6 cellular contexts compared by ENCODE assay signal in the genomic region with DNA sequence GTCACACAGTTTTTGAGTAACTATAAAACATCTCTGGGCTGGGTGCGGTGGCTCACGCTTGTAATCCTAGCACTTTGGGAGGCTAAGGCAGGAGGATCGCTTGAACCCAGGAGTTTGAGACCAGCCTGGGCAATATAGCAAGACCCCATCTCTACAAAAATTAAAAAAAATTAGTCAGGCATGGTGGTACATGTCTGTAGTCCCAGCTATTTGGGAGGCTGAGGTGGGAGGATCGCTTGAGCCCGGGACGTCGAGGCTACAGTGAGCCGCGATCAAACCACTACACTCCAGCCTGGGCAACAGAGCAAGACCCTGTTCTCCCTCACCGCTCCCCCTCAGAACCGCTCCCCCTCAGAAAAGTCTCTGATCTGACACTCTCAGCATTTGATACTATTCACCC. TPM values are rescaled to one million over a fixed set of nuclear protein-coding genes. Genes with fewer than 3 reads are reported as not detected.
DNase-seq lines count a peak whose midpoint lies in the region; ATAC-seq, FAIRE-seq and TF ChIP-seq lines count a peak whose summit lies in the region.
"Not testable (repeated sequence)": the region's sequence is repeated elsewhere in the genome, so short reads cannot be mapped to it uniquely, and the experiment has no call there.

No MANE protein-coding gene starts in this region.

- H3K27ac Mint-ChIP-seq in CD8-positive, alpha-beta memory T cell, result peak overlapping the region; percentile 29 to 99 (median 95)
- H3K27ac Mint-ChIP-seq in naive B cell, result peak overlapping the region in 4 of 6 donors; percentile 29 to 80 (median 41)
- H3K27ac Mint-ChIP-seq in stimulated activated effector memory CD8-positive, alpha-beta T cell treated with anti-CD3 and anti-CD28 coated beads, Interleukin-12 subunit alpha, Interleukin-12 subunit beta, amount 100 ng/mL, for 72 hours, result peak overlapping the region; percentile 63

- H3K27me3 ChIP-seq in CD8-positive, alpha-beta memory T cell (ENCODE audit: insufficient read depth, low read length, poor library complexity, severe bottlenecking); KMS-11 (ENCODE audit: insufficient read depth, low read depth): not testable (repeated sequence)
- peaks cover 33 to 61% of the 10 kb centered on the region in 2 experiments for H3K27me3 ChIP-seq in K562 (ENCODE audit: control insufficient read depth in 2 of 2, insufficient read depth in 2 of 2, low read length in 2 of 2)
- peaks cover 0 to 11% (median 6%) of the 10 kb centered on the region in 4 experiments; a peak in 4 of 7 replicates for H3K27me3 ChIP-seq in H1 (replicated peaks in 1 of 4; ENCODE audit: control insufficient read depth in 3 of 4, extremely low read depth in 1 of 4, insufficient read depth in 3 of 4, low read length in 3 of 4)

- peaks cover 38% of the 10 kb centered on the region for H3K4me1 ChIP-seq in CD8-positive, alpha-beta memory T cell (ENCODE audit: insufficient read depth, low read length)
- H3K4me1 ChIP-seq in KMS-11 (ENCODE audit: low read depth, poor library complexity, severe bottlenecking) (peaks cover 59% of the 10 kb centered on the region), H1 (replicated peaks in 1 of 4; ENCODE audit: control insufficient read depth in 3 of 4, insufficient read depth in 4 of 4, low read length in 3 of 4) (peaks cover 0 to 22% (median 12%) of the 10 kb centered on the region in 4 experiments; a peak in 6 of 7 replicates)
- not testable (repeated sequence) for H3K4me1 ChIP-seq in K562 (replicated peaks in 1 of 2; ENCODE audit: control insufficient read depth in 2 of 2, insufficient read depth in 2 of 2, low read length in 2 of 2)

- TF ChIP-seq CTCF in KMS-11 (conservative IDR thresholded peaks at IDR 0.05; ENCODE audit: low read depth, low read length); K562 (IDR thresholded peaks at IDR 0.05 in 2 of 3, conservative IDR thresholded peaks at IDR 0.05 in 1 of 3; ENCODE audit: insufficient read depth in 2 of 3, low read depth in 1 of 3, low read length in 3 of 3); H1 (IDR thresholded peaks at IDR 0.05; ENCODE audit: control extremely low read depth in 1 of 3, insufficient read depth in 1 of 3, low read depth in 1 of 3, low read length in 3 of 3): not testable (repeated sequence)

- H3K9ac ChIP-seq in KMS-11; K562 (ENCODE audit: insufficient read depth in 1 of 2, low read depth in 2 of 2, low read length in 2 of 2); H1 (replicated peaks in 1 of 4; ENCODE audit: extremely low read depth in 1 of 4, low read depth in 3 of 4, low read length in 3 of 4): not testable (repeated sequence)

- H2AK5ac ChIP-seq in H1 (ENCODE audit: low read depth, low read length), result not testable (repeated sequence)

- H2BK15ac ChIP-seq in H1 (ENCODE audit: low read length), result not testable (repeated sequence)

- H2BK5ac ChIP-seq in H1 (ENCODE audit: low read depth, low read length), result not testable (repeated sequence)

- H3K4me2 ChIP-seq in KMS-11; K562 (ENCODE audit: insufficient read depth, low read length); H1 (ENCODE audit: insufficient read depth in 1 of 2, low read depth in 2 of 2, low read length in 2 of 2): not testable (repeated sequence)

- ATAC-seq in K562; naive B cell (ENCODE audit: low read depth in 2 of 2); stimulated activated effector memory CD8-positive, alpha-beta T cell treated with anti-CD3 and anti-CD28 coated beads, Interleukin-12 subunit alpha, Interleukin-12 subunit beta, amount 100 ng/mL, for 72 hours: not testable (repeated sequence)

- not testable (repeated sequence) for H3K23me2 ChIP-seq in H1 (ENCODE audit: low read depth, low read length)

- not testable (repeated sequence) for H2BK20ac ChIP-seq in H1 (ENCODE audit: low read length)

- H3K36me3 Mint-ChIP-seq in CD8-positive, alpha-beta memory T cell; naive B cell; stimulated activated effector memory CD8-positive, alpha-beta T cell treated with anti-CD3 and anti-CD28 coated beads, Interleukin-12 subunit alpha, Interleukin-12 subunit beta, amount 100 ng/mL, for 72 hours: not testable (repeated sequence)

- POLR2A ChIA-PET in CD8-positive, alpha-beta memory T cell (lab: Charles Lee), result not testable (repeated sequence)
- POLR2A ChIA-PET in K562 (lab: Yijun Ruan, JAX) (interaction anchor here (0.7 to 1.4 kb wide), 2 partner anchors 16 to 106 kb away, joined by 3 read pairs; no protein-coding TSS in a partner anchor), H1 (lab: Charles Lee; ENCODE audit: partially characterized antibody) (interaction anchor here (1.0 to 2.5 kb wide), 3 partner anchors 20 to 28 kb away, joined by 5 to 10 read pairs (median 8); partner anchors contain the start of gene BLACAT1)

- BruUV-seq in K562 (replicated peaks; lab: Mats Ljungman, UMichigan), result not testable (repeated sequence)

- H3K9me3 Mint-ChIP-seq in CD8-positive, alpha-beta memory T cell; naive B cell; stimulated activated effector memory CD8-positive, alpha-beta T cell treated with anti-CD3 and anti-CD28 coated beads, Interleukin-12 subunit alpha, Interleukin-12 subunit beta, amount 100 ng/mL, for 72 hours: not testable (repeated sequence)

- not testable (repeated sequence) for H3K27ac ChIP-seq in CD8-positive, alpha-beta memory T cell (ENCODE audit: low read depth, low read length); K562 (ENCODE audit: extremely low read depth, low read depth, low read length); H1 (ENCODE audit: low read depth, low read length)
- peak overlapping the region; percentile 84; the same call in 1 of the 2 replicates for H3K27ac ChIP-seq in KMS-11

- H2AFZ ChIP-seq in KMS-11 (ENCODE audit: low read depth); K562 (ENCODE audit: low read depth, low read length); H1 (ENCODE audit: low read length): not testable (repeated sequence)

- H4K5ac ChIP-seq in H1 (ENCODE audit: insufficient read length, low read depth, low read length), result not testable (repeated sequence)

- intact Hi-C loops in K562 (cut with micrococcal nuclease), result not testable (repeated sequence)

- H3K27me3 Mint-ChIP-seq in CD8-positive, alpha-beta memory T cell, result not testable (repeated sequence)
- H3K27me3 Mint-ChIP-seq in naive B cell, result peaks cover 35 to 68% (median 45%) of the 10 kb centered on the region in 3 donors

- in situ Hi-C loops in K562 (cut with MboI), result loop anchor here (10.0 kb wide), 1 partner anchor 128 kb away; the partner anchor contains the start of gene KLHDC8A

- not testable (repeated sequence) for H3K79me2 ChIP-seq in KMS-11 (ENCODE audit: insufficient read depth, low read depth); K562 (ENCODE audit: control insufficient read depth, insufficient read depth, low read length); H1 (ENCODE audit: control insufficient read depth in 1 of 2, insufficient read depth in 2 of 2, low read length in 2 of 2)

- H2BK120ac ChIP-seq in H1 (replicated peaks; ENCODE audit: low read depth, low read length), result not testable (repeated sequence)

- not testable (repeated sequence) for H3K36me3 ChIP-seq in CD8-positive, alpha-beta memory T cell (ENCODE audit: insufficient read depth, low read length); KMS-11 (ENCODE audit: insufficient read depth); K562 (ENCODE audit: control insufficient read depth, insufficient read depth, low read length); H1 (ENCODE audit: control insufficient read depth in 2 of 4, insufficient read depth in 4 of 4, low read length in 3 of 4)

- peaks cover 65 to 74% (median 65%) of the 10 kb centered on the region in 3 donors for H3K4me1 Mint-ChIP-seq in CD8-positive, alpha-beta memory T cell
- H3K4me1 Mint-ChIP-seq in naive B cell, result peaks cover 37 to 54% (median 47%) of the 10 kb centered on the region in 3 donors
- H3K4me1 Mint-ChIP-seq in stimulated activated effector memory CD8-positive, alpha-beta T cell treated with anti-CD3 and anti-CD28 coated beads, Interleukin-12 subunit alpha, Interleukin-12 subunit beta, amount 100 ng/mL, for 72 hours, result peaks cover 70% of the 10 kb centered on the region

- not testable (repeated sequence) for TF ChIP-seq POLR2A in K562 (conservative IDR thresholded peaks at IDR 0.05); H1 (IDR thresholded peaks at IDR 0.05; ENCODE audit: control extremely low read depth in 1 of 2, low read depth in 2 of 2, low read length in 2 of 2)

- not testable (repeated sequence) for H3K23ac ChIP-seq in H1 (ENCODE audit: insufficient read length)

- not testable (repeated sequence) for TF ChIP-seq RAD21 in K562 (CRISPR knock-in tag; conservative IDR thresholded peaks at IDR 0.05 in 1 of 2, IDR thresholded peaks at IDR 0.05 in 1 of 2); H1 (IDR thresholded peaks at IDR 0.05 in 1 of 2, conservative IDR thresholded peaks at IDR 0.05 in 1 of 2; ENCODE audit: low read depth in 2 of 2, low read length in 2 of 2)

- not testable (repeated sequence) for TF ChIP-seq EP300 in K562 (IDR thresholded peaks at IDR 0.05; ENCODE audit: low read length); H1 (IDR thresholded peaks at IDR 0.05; ENCODE audit: borderline replicate concordance in 1 of 2, low read depth in 2 of 2, low read length in 2 of 2)

- CTCF ChIA-PET in CD8-positive, alpha-beta memory T cell (lab: Charles Lee), result interaction anchor here (1.5 to 9.0 kb wide), 6 partner anchors 22 to 158 kb away, joined by 3 to 146 read pairs (median 8); partner anchors contain the start of gene BLACAT1
- CTCF ChIA-PET in K562 (lab: Yijun Ruan, JAX; ENCODE audit: low intra/inter-chr PET ratio), result interaction anchor here (3.8 kb wide), 1 partner anchor 86 kb away, joined by 36 read pairs; no protein-coding TSS in a partner anchor
- CTCF ChIA-PET in H1 (lab: Charles Lee; ENCODE audit: partially characterized antibody), result interaction anchor here (0.6 to 36.9 kb wide), 12 partner anchors 9 to 1325 kb away, joined by 3 to 1626 read pairs (median 6); partner anchors contain the start of genes BLACAT1, CDK18 and LEMD1

- not testable (repeated sequence) for DNase-seq in CD8-positive, alpha-beta memory T cell; K562 (ENCODE audit: extremely low read depth in 1 of 4, low spot score in 3 of 4); H1 (ENCODE audit: low read depth in 1 of 2, low spot score in 2 of 2); naive B cell; stimulated activated effector memory CD8-positive, alpha-beta T cell treated with anti-CD3 and anti-CD28 coated beads, Interleukin-12 subunit alpha, Interleukin-12 subunit beta, amount 100 ng/mL, for 72 hours (ENCODE audit: low spot score in 2 of 2)

- not testable (repeated sequence) for H3K9me1 ChIP-seq in K562 (ENCODE audit: control insufficient read depth, insufficient read depth, low read length)

- not testable (repeated sequence) for H3K79me1 ChIP-seq in H1 (ENCODE audit: low read depth, low read length)

- H3K4me3 Mint-ChIP-seq in CD8-positive, alpha-beta memory T cell, result peak overlapping the region in 6 of 7 donors; percentile 6 to 84 (median 28)
- not testable (repeated sequence) for H3K4me3 Mint-ChIP-seq in naive B cell
- H3K4me3 Mint-ChIP-seq in stimulated activated effector memory CD8-positive, alpha-beta T cell treated with anti-CD3 and anti-CD28 coated beads, Interleukin-12 subunit alpha, Interleukin-12 subunit beta, amount 100 ng/mL, for 72 hours, result peak overlapping the region; percentile 61

- H4K20me1 ChIP-seq in KMS-11 (ENCODE audit: insufficient read depth); H1 (replicated peaks in 1 of 2; ENCODE audit: control insufficient read depth in 1 of 2, insufficient read depth in 2 of 2, low read length in 2 of 2): not testable (repeated sequence)
- peaks cover 35% of the 10 kb centered on the region for H4K20me1 ChIP-seq in K562 (replicated peaks; ENCODE audit: control insufficient read depth, insufficient read depth, low read length)

- FAIRE-seq in K562 (lab: Jason Lieb, UNC); H1 (lab: Jason Lieb, UNC): not testable (repeated sequence)

- H4K91ac ChIP-seq in H1 (replicated peaks; ENCODE audit: insufficient read length, low read length), result not testable (repeated sequence)

- H3K9me3 ChIP-seq in CD8-positive, alpha-beta memory T cell (ENCODE audit: low read length); K562 (replicated peaks; ENCODE audit: control insufficient read depth, insufficient read depth, low read depth, low read length); H1 (ENCODE audit: insufficient read depth in 2 of 2, low read depth in 1 of 2, low read length in 1 of 2): not testable (repeated sequence)

- H4K8ac ChIP-seq in H1 (ENCODE audit: extremely low read depth, insufficient read depth, low read length), result not testable (repeated sequence)

- H2BK12ac ChIP-seq in H1 (ENCODE audit: low read depth, low read length), result not testable (repeated sequence)

- H3K56ac ChIP-seq in H1 (replicated peaks; ENCODE audit: insufficient read length, low read depth, low read length), result not testable (repeated sequence)

- not testable (repeated sequence) for H3K4ac ChIP-seq in H1 (replicated peaks; ENCODE audit: insufficient read length, low read depth, low read length)

- not testable (repeated sequence) for H3K4me3 ChIP-seq in CD8-positive, alpha-beta memory T cell (ENCODE audit: low read length); KMS-11 (IDR thresholded peaks at IDR 0.05; ENCODE audit: insufficient read depth, low read depth, low read length); K562; H1 (ENCODE audit: extremely low read depth in 1 of 4, insufficient read depth in 2 of 4, low read depth in 3 of 4, low read length in 4 of 4)

- H3K18ac ChIP-seq in H1 (ENCODE audit: extremely low read depth, low read length), result not testable (repeated sequence)

- not testable (repeated sequence) for H3K14ac ChIP-seq in H1 (ENCODE audit: insufficient read length)

- WGBS in K562 (ENCODE audit: insufficient coverage, low coverage, missing lambda C conversion rate), result 2% methylated on average over 11 of the region's 11 CpGs
- 93% methylated on average over 11 of the region's 11 CpGs; no CpG with 5 or more reads in 1 of the 2 experiments for WGBS in H1 (ENCODE audit: extremely low coverage in 1 of 2, insufficient coverage in 1 of 2, insufficient read length in 1 of 2, insufficient replicate concordance in 2 of 2, low coverage in 1 of 2, low lambda C conversion rate in 2 of 2, missing lambda C conversion rate in 1 of 2), 2 experiments

RNA-seq across cellular contexts. Expression of gene CDK18, which starts 21.9 kb away (rescaled TPM):
- 1 to 10 TPM; 1.4 to 1.6 TPM for total RNA-seq in CD8-positive, alpha-beta memory T cell
- 0.43 TPM for polyA plus RNA-seq in CD8-positive, alpha-beta memory T cell
- total RNA-seq in K562 (2011; cell fraction: chromatin; rRNA removed; ENCODE audit: low replicate concordance), result 0.63 and 3.1 TPM in 2 replicates
- 0.92 and 1.2 TPM in 2 replicates for total RNA-seq in K562 (2011; cell fraction: nucleolus; rRNA removed)
- 1.0 and 1.7 TPM in 2 replicates for total RNA-seq in K562 (2011; cell fraction: nucleoplasm; rRNA removed)
- total RNA-seq in K562 (2014; rRNA removed) (0.05 TPM in 1 of 2 replicates, not detected in the other), K562 (2014; rRNA removed; fragmentation: Illumina TruSeq; extraction: Trizol) (0.07 TPM in 1 of 2 replicates, not detected in the other), K562 (2015; rRNA removed; fragmentation: Illumina TruSeq; extraction: Trizol) (0.23 and 0.69 TPM in 2 replicates), K562 (2021) (0.34 and 0.44 TPM in 2 replicates)
- polyA plus RNA-seq in K562 (2011; rRNA removed) (0.17 and 0.20 TPM in 2 replicates), K562 (2014; fragmentation: Illumina TruSeq; extraction: Trizol) (0.51 and 0.61 TPM in 2 replicates), K562 (2014; fragmentation: Nextera tagmentation; extraction: Ambion mirVana) (not detected), K562 (2014; rRNA removed) (0.08 and 0.19 TPM in 2 replicates), H1 (2011; rRNA removed) (31.2 and 50.3 TPM in 2 replicates), naive B cell (ENCODE audit: low read depth in 6 of 6) (1 to 10 TPM in 1 of 6 donors, under 1 TPM in 3, not detected in 2; 0.40 to 1.4 (median 0.50) TPM)
- polyA plus RNA-seq in K562 (2011; cell fraction: cytosol; rRNA removed), result 0.06 and 0.25 TPM in 2 replicates
- polyA plus RNA-seq in K562 (2011; cell fraction: nucleus; rRNA removed), result 0.51 and 1.9 TPM in 2 replicates
- 0.46 and 1.4 TPM in 2 replicates for polyA plus RNA-seq in K562 (2012)
- 0.18 and 0.28 TPM in 2 replicates for polyA minus RNA-seq in K562 (2011; rRNA and poly(A)+ RNA removed)
- not detected in 2 replicates for polyA minus RNA-seq in K562 (2011; cell fraction: cytosol; rRNA and poly(A)+ RNA removed)
- 0.56 and 1.6 TPM in 2 replicates for polyA minus RNA-seq in K562 (2011; cell fraction: nucleus; rRNA and poly(A)+ RNA removed)
- total RNA-seq in H1 (2021; fragmentation: NEBNext Ultra II Directional; extraction: Animal tissue kit (Norgen Biotek cat#: 25700)), result 40.9 and 44.0 TPM in 2 replicates
- 19.7 TPM for polyA plus RNA-seq in H1 (2011; cell fraction: cytosol; rRNA removed)
- 102 TPM for polyA plus RNA-seq in H1 (2011; cell fraction: nucleus; rRNA removed)
- polyA plus RNA-seq in H1 (2012, experiment 1 of 2), result 35.9 to 57.1 TPM (median 46.6 TPM) in 4 replicates
- polyA plus RNA-seq in H1 (2012, experiment 2 of 2), result 29.8 TPM
- polyA plus RNA-seq in H1 (2013, experiment 1 of 2), result 31.5 TPM
- 31.7 TPM for polyA plus RNA-seq in H1 (2013, experiment 2 of 2)
- polyA minus RNA-seq in H1 (2011; rRNA and poly(A)+ RNA removed), result 37.0 and 48.0 TPM in 2 replicates
- polyA minus RNA-seq in H1 (2011; cell fraction: cytosol; rRNA and poly(A)+ RNA removed), result 25.8 TPM
- polyA minus RNA-seq in H1 (2011; cell fraction: nucleus; rRNA and poly(A)+ RNA removed), result 61.8 TPM

RNA-seq across cellular contexts. Expression of gene BLACAT1, which starts 26.7 kb away (rescaled TPM):
- total RNA-seq in CD8-positive, alpha-beta memory T cell, result under 1 TPM in 1 of 2 experiments, not detected in 1; 0.09 TPM
- not detected for polyA plus RNA-seq in CD8-positive, alpha-beta memory T cell
- 5.4 and 17.4 TPM in 2 replicates for total RNA-seq in K562 (2011; cell fraction: chromatin; rRNA removed; ENCODE audit: low replicate concordance)
- 5.8 and 9.7 TPM in 2 replicates for total RNA-seq in K562 (2011; cell fraction: nucleolus; rRNA removed)
- 7.8 and 9.5 TPM in 2 replicates for total RNA-seq in K562 (2011; cell fraction: nucleoplasm; rRNA removed)
- 0.37 and 0.73 TPM in 2 replicates for total RNA-seq in K562 (2014; rRNA removed)
- total RNA-seq in K562 (2014; rRNA removed; fragmentation: Illumina TruSeq; extraction: Trizol), result 0.73 and 1.1 TPM in 2 replicates
- 0.45 and 0.47 TPM in 2 replicates for total RNA-seq in K562 (2015; rRNA removed; fragmentation: Illumina TruSeq; extraction: Trizol)
- 0.83 and 1.0 TPM in 2 replicates for total RNA-seq in K562 (2021)
- polyA plus RNA-seq in K562 (2011; rRNA removed), result 3.4 and 5.9 TPM in 2 replicates
- polyA plus RNA-seq in K562 (2011; cell fraction: cytosol; rRNA removed), result 2.6 and 3.6 TPM in 2 replicates
- polyA plus RNA-seq in K562 (2011; cell fraction: nucleus; rRNA removed), result 7.5 and 19.7 TPM in 2 replicates
- 1.2 and 3.3 TPM in 2 replicates for polyA plus RNA-seq in K562 (2012)
- polyA plus RNA-seq in K562 (2014; fragmentation: Illumina TruSeq; extraction: Trizol), result 1.2 and 1.6 TPM in 2 replicates
- under 1 TPM; 0.10 to 0.17 TPM for polyA plus RNA-seq in K562 (2014; fragmentation: Nextera tagmentation; extraction: Ambion mirVana)
- polyA plus RNA-seq in K562 (2014; rRNA removed), result 0.84 and 1.3 TPM in 2 replicates
- polyA minus RNA-seq in K562 (2011; rRNA and poly(A)+ RNA removed), result 3.0 and 5.2 TPM in 2 replicates
- 0.55 and 1.3 TPM in 2 replicates for polyA minus RNA-seq in K562 (2011; cell fraction: cytosol; rRNA and poly(A)+ RNA removed)
- polyA minus RNA-seq in K562 (2011; cell fraction: nucleus; rRNA and poly(A)+ RNA removed), result 3.4 and 4.8 TPM in 2 replicates
- 3.5 and 3.8 TPM in 2 replicates for total RNA-seq in H1 (2021; fragmentation: NEBNext Ultra II Directional; extraction: Animal tissue kit (Norgen Biotek cat#: 25700))
- 6.3 and 10.5 TPM in 2 replicates for polyA plus RNA-seq in H1 (2011; rRNA removed)
- 7.2 TPM for polyA plus RNA-seq in H1 (2011; cell fraction: cytosol; rRNA removed)
- polyA plus RNA-seq in H1 (2011; cell fraction: nucleus; rRNA removed), result 18.7 TPM
- 6.7 to 8.3 TPM (median 7.4 TPM) in 4 replicates for polyA plus RNA-seq in H1 (2012, experiment 1 of 2)
- 5.7 TPM for polyA plus RNA-seq in H1 (2012, experiment 2 of 2)
- 3.9 TPM for polyA plus RNA-seq in H1 (2013, experiment 1 of 2)
- polyA plus RNA-seq in H1 (2013, experiment 2 of 2), result 3.9 TPM
- polyA minus RNA-seq in H1 (2011; rRNA and poly(A)+ RNA removed), result 13.1 and 19.7 TPM in 2 replicates
- polyA minus RNA-seq in H1 (2011; cell fraction: cytosol; rRNA and poly(A)+ RNA removed), result 4.6 TPM
- polyA minus RNA-seq in H1 (2011; cell fraction: nucleus; rRNA and poly(A)+ RNA removed), result 11.3 TPM
- not detected for polyA plus RNA-seq in naive B cell (ENCODE audit: low read depth in 6 of 6)

Comparison
In these comparisons a context has a peak if more than half of its experiments do, and no peak if none do; other contexts are left out.
1. H3K27ac Mint-ChIP-seq: peak in every context shown above with its lines; median percentile 95 in CD8-positive, alpha-beta memory T cell; 63 in stimulated activated effector memory CD8-positive, alpha-beta T cell treated with anti-CD3 and anti-CD28 coated beads, Interleukin-12 subunit alpha, Interleukin-12 subunit beta, amount 100 ng/mL, for 72 hours; 41 in naive B cell.
2. RNA of gene CDK18, which starts 21.9 kb away (polyA plus RNA-seq): 19.7 to 102 TPM in H1; 0.40 to 1.4 TPM in naive B cell, 0.43 TPM in CD8-positive, alpha-beta memory T cell (single experiment) and 0.06 to 1.9 TPM in K562; every median in the first group is over 4 times any median in the second.